8 cellular contexts compared by ENCODE assay signal in the genomic region with DNA sequence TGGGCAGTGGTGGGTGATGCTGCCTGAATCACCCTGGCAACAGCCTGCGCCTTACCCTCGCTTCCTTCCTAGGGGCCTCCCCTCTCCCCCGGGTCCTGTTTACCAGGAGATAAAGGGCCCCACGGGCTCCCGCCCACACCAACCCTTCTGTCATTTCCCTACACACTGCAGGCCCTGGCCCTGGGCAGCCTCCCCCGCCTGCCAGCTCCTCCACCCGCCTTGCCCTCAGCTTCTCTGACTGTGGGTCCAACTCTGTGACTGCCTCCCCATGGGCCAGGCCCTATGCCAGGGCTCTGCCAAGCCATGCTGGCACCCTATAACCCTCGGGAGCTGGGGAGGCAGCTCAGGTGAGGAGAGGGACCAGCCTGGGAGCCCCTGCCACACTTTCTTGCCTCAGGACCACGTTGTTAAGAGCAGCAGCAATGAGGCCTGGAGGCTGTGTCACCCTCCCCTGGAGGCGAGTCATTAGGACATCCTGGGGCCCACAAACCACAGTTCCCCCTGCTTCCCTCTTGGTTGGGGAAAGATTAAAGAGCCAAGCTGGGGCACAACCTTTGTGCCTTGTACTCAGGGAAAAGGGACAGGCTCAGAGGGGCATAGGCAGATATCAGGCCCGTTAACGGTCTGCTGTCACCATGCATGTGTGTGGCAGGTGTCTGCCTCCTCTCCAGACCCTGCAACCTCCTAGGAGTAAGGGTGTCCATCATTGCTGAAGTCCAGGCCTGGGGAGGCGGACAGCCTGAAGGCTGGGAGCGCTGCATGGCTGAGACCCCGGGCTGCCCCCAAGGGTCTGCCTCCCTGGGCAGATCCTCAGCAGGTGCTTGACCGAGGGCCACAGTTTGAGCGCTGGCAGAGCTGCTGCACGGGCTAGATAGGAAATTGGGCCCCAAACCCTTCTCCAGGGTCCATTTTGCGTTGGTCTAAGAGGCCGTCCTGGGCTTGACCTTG. TPM values are rescaled to one million over a fixed set of nuclear protein-coding genes. Genes with fewer than 3 reads are reported as not detected.
DNase-seq lines count a peak whose midpoint lies in the region; ATAC-seq and TF ChIP-seq lines count a peak whose summit lies in the region.

No MANE protein-coding gene starts in this region.

- H3K79me2 ChIP-seq in PC-3 (ENCODE audit: low read length) = peaks cover 56% of the 10 kb centered on the region

- H3K4me3 ChIP-seq in PC-3 (ENCODE audit: low read length) (peak overlapping the region; percentile 86), rectal smooth muscle tissue (ENCODE audit: low read length) (peak overlapping the region; percentile 82)

- H3K27me3 ChIP-seq in PC-3 (ENCODE audit: low read length) = no peaks in the 10 kb centered on the region
- H3K27me3 ChIP-seq in rectal smooth muscle tissue (ENCODE audit: control insufficient read depth, insufficient read depth, low read length) = no peaks in the 10 kb centered on the region

- no TSS peak for BruUV-seq in PC-3 (replicated peaks; lab: Mats Ljungman, UMichigan)

- no peaks in the 10 kb centered on the region for H3K9me2 ChIP-seq in PC-3 (replicated peaks; ENCODE audit: low read length)

- intact Hi-C loops in PC-3 (cut with micrococcal nuclease) = no loop called here

- DNase-seq in NCI-H1417 (lab: John Stamatoyannopoulos, UW) = peak in 2 of 3 experiments; percentile 58 to 76
- no peak for DNase-seq in NCI-H1417 treated with DMSO at 0.1 percent for 48 hours (lab: John Stamatoyannopoulos, UW)
- peak; percentile 46 for DNase-seq in PC-3
- DNase-seq in central memory CD8-positive, alpha-beta T cell (ENCODE audit: low spot score in 2 of 2) = no peak
- no peak for DNase-seq in COLO829 (ENCODE audit: low spot score)
- no peak for DNase-seq in putamen (ENCODE audit: low spot score)
- DNase-seq in HK-2 (ENCODE audit: unreplicated experiment) = no peak

- peaks cover 26% of the 10 kb centered on the region for H3K4me1 Mint-ChIP-seq in central memory CD8-positive, alpha-beta T cell

- H3K9ac ChIP-seq in PC-3 (ENCODE audit: low read length) = peak overlapping the region; percentile 29; the same call in 1 of the 2 replicates
- H3K9ac ChIP-seq in rectal smooth muscle tissue (ENCODE audit: low read length) = no peak overlapping the region

- H4K20me1 ChIP-seq in PC-3 (ENCODE audit: low read length) = peaks cover 5% of the 10 kb centered on the region

- POLR2A ChIA-PET in PC-3 (lab: Charles Lee; ENCODE audit: unreplicated experiment) = no interaction called here

- H3K36me3 ChIP-seq in PC-3 (ENCODE audit: low read depth, low read length) = no peaks in the 10 kb centered on the region
- peaks cover 6% of the 10 kb centered on the region for H3K36me3 ChIP-seq in rectal smooth muscle tissue (ENCODE audit: control insufficient read depth, insufficient read depth, low read length)

- CTCF ChIA-PET in PC-3 (lab: Charles Lee) = interaction anchor here (0.7 kb wide), 1 partner anchor 8 kb away, joined by 3 read pairs; no protein-coding TSS in a partner anchor

- H3K9me3 Mint-ChIP-seq in central memory CD8-positive, alpha-beta T cell = no peaks in the 10 kb centered on the region

- H3K9me3 ChIP-seq in PC-3 (ENCODE audit: low read length) = no peaks in the 10 kb centered on the region

- H3K4me1 ChIP-seq in PC-3 (ENCODE audit: insufficient read depth, low read length) (peaks cover 31% of the 10 kb centered on the region), rectal smooth muscle tissue (ENCODE audit: control insufficient read depth, insufficient read depth, low read length) (peaks cover 9% of the 10 kb centered on the region)

- H2AFZ ChIP-seq in PC-3 (ENCODE audit: low read length) = no peak overlapping the region

- peaks cover 19% of the 10 kb centered on the region for H3K36me3 Mint-ChIP-seq in central memory CD8-positive, alpha-beta T cell (ENCODE audit: insufficient read depth)

- H3K4me3 Mint-ChIP-seq in central memory CD8-positive, alpha-beta T cell = peak overlapping the region; percentile 85

- H3F3A ChIP-seq in PC-3 (ENCODE audit: low read length, unreplicated experiment) = no peaks in the 10 kb centered on the region

- H3K27ac ChIP-seq in PC-3 (ENCODE audit: low read length) (peak overlapping the region; percentile 73), rectal smooth muscle tissue (ENCODE audit: low read depth, low read length) (no peak overlapping the region)

- ATAC-seq in PC-3 = no peak
- ATAC-seq in central memory CD8-positive, alpha-beta T cell (replicated peaks; ENCODE audit: extremely low read depth, poor library complexity, severe bottlenecking) = no peak

- no peak overlapping the region for H3K27ac Mint-ChIP-seq in central memory CD8-positive, alpha-beta T cell (ENCODE audit: low read depth)

- H3K27me3 Mint-ChIP-seq in central memory CD8-positive, alpha-beta T cell = no peaks in the 10 kb centered on the region

- H3K4me2 ChIP-seq in PC-3 (ENCODE audit: low read length) = peak overlapping the region; percentile 97

- no peak for TF ChIP-seq CTCF in PC-3 (conservative IDR thresholded peaks at IDR 0.05; ENCODE audit: low read depth, low read length)

RNA-seq across cellular contexts. Expression of a gene that starts 2.7 kb away (rescaled TPM):
- total RNA-seq in PC-3 (2014; rRNA removed) = 88.9 and 113 TPM in 2 replicates

RNA-seq across cellular contexts. Expression of a gene that starts 10.1 kb away (rescaled TPM):
- total RNA-seq in PC-3 (2014; rRNA removed) = 1.5 and 3.6 TPM in 2 replicates

RNA-seq across cellular contexts. Expression of a gene that starts 16.8 kb away (rescaled TPM):
- 253 and 341 TPM in 2 replicates for total RNA-seq in PC-3 (2014; rRNA removed)

RNA-seq across cellular contexts. Expression of a gene that starts 54.7 kb away (rescaled TPM):
- 20.2 and 26.1 TPM in 2 replicates for total RNA-seq in PC-3 (2014; rRNA removed)

Comparison
In these comparisons a context has a peak if more than half of its experiments do, and no peak if none do; other contexts are left out.
1. DNase-seq: peak in NCI-H1417 (2 of 3) and PC-3 (single experiment); none in NCI-H1417 treated with DMSO at 0.1 percent for 48 hours (single experiment), central memory CD8-positive, alpha-beta T cell (0 of 2), COLO829 (single experiment), putamen (single experiment) and HK-2 (single experiment).